ENCODE assay signal across 18 cellular contexts in genomic region chr3:108114423-108115065, GRCh38.
"Had no signal": no experiment of that assay in that cellular context is flagged by ENCODE, and none has a peak within 500 bp of the region (broad histone marks: within the 10 kb centered on the region; RNA-seq: fewer than 3 reads in every experiment).

No MANE protein-coding gene starts in this region.

- H3K4me1 ChIP-seq: adrenal gland, parathyroid adenoma had no signal

- H3K79me2 ChIP-seq: parathyroid adenoma had no signal

- ATAC-seq: activated CD4-positive, alpha-beta T cell treated with anti-CD3 and anti-CD28 coated beads for 36 hours; activated naive CD4-positive, alpha-beta T cell treated with anti-CD3 and anti-CD28 coated beads, Interleukin-2, amount 50 U/mL, for 72 hours; heart right ventricle; naive thymus-derived CD4-positive, alpha-beta T cell; stimulated activated naive B cell treated with anti-CD40 and anti-IgM and Interleukin-4, amounts not matched to agents 10 μg/mL and 1 μg/mL and 100 μg/mL, for 72 hours had no signal

- H3K9me3 ChIP-seq: adrenal gland, heart right ventricle, neutrophil had no signal

- H2AFZ ChIP-seq: parathyroid adenoma had no signal

- H3K27me3 ChIP-seq: adrenal gland, cardiac muscle cell, neutrophil had no signal

- H3K27ac ChIP-seq: adrenal gland, cardiac muscle cell, heart right ventricle, neutrophil, parathyroid adenoma, WERI-Rb-1 had no signal

- DNase-seq: activated CD4-positive, alpha-beta memory T cell treated with anti-CD3 and anti-CD28 coated beads for 36 hours; activated CD4-positive, alpha-beta T cell treated with anti-CD3 and anti-CD28 coated beads for 36 hours; activated gamma-delta T cell treated with Interleukin-2 at 50 U/mL for 16 hours; activated T-cell treated with anti-CD3 and anti-CD28 coated beads for 4 hours; adrenal gland; endodermal cell; heart right ventricle; immature natural killer cell; mesenchymal stem cell; naive thymus-derived CD4-positive, alpha-beta T cell; stimulated activated naive B cell treated with anti-CD40 and anti-IgM and Interleukin-4, amounts not matched to agents 10 μg/mL and 1 μg/mL and 100 μg/mL, for 72 hours; T-helper 2 cell; WERI-Rb-1 had no signal

- H3K9ac ChIP-seq: parathyroid adenoma had no signal

- H3K4me3 ChIP-seq: adrenal gland, cardiac muscle cell, heart right ventricle had no signal

- FAIRE-seq: urothelium cell line had no signal

- H3K36me3 ChIP-seq: adrenal gland, cardiac muscle cell, heart right ventricle, neutrophil, WERI-Rb-1 had no signal
